Comparison of ENCODE assay signal across 14 cellular contexts in the genomic region with DNA sequence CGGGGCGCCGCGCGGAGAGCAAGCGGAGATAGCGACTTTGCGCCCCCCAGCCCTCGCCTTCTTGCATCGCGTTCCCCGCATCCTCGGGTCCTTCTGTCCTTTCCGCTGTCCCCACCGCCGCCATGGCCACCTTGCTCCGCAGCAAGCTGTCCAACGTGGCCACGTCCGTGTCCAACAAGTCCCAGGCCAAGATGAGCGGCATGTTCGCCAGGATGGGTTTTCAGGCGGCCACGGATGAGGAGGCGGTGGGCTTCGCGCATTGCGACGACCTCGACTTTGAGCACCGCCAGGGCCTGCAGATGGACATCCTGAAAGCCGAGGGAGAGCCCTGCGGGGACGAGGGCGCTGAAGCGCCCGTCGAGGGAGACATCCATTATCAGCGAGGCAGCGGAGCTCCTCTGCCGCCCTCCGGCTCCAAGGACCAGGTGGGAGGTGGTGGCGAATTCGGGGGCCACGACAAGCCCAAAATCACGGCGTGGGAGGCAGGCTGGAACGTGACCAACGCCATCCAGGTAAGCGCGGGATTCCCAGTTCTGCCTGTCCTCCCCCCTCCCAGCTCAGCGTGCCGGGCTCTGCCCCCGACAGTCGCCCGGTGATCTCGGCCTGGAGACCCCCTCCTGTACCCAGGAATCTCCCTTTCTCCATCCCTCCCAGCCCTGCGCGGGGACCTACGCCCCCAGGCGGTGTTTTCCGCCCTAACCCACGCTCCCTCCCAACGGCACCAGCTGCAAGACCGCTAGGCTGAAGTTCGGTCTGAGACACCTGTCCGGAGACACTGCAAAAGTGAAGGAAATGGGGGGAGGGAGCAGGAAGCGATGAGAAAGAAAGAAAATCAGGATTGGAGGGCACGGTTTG. TPM values are rescaled to one million over a fixed set of nuclear protein-coding genes. Genes with fewer than 3 reads are reported as not detected.
A peak's percentile ranks its signal among the peaks of the same experiment; 100 is the strongest.
DNase-seq lines count a peak whose midpoint lies in the region; ATAC-seq, FAIRE-seq and TF ChIP-seq lines count a peak whose summit lies in the region.
"Had no signal": no experiment of that assay in that cellular context is flagged by ENCODE, and none has a peak within 500 bp of the region (broad histone marks: within the 10 kb centered on the region; RNA-seq: fewer than 3 reads in every experiment).

No MANE protein-coding gene starts in this region.

- peak; percentile 32 for DNase-seq in D721Med (ENCODE audit: insufficient read length, low spot score)
- peak; percentile 60 for DNase-seq in GM13977 (ENCODE audit: low spot score)
- no peak for DNase-seq in activated B cell treated with CpG ODN at 0.5 μM for 24 hours
- DNase-seq in left kidney (ENCODE audit: low read depth, low spot score): peak; percentile 64
- DNase-seq in sigmoid colon: no peak
- DNase-seq in tibial artery: no peak
- DNase-seq in lower leg skin (ENCODE audit: low spot score in 2 of 2): no peak
- DNase-seq: activated gamma-delta T cell; IMR-90; stimulated activated CD4-positive, alpha-beta T cell treated with anti-CD3 and anti-CD28 coated beads, Interleukin-2, amount 100 ng/mL, for 48 hours had no signal

- H3K4me1 ChIP-seq in sigmoid colon: peaks cover 0 to 45% (median 26%) of the 10 kb centered on the region in 4 donors
- peaks cover 0 to 47% (median 35%) of the 10 kb centered on the region in 4 donors for H3K4me1 ChIP-seq in tibial artery

- H3K27me3 ChIP-seq in sigmoid colon (peaks cover 54 to 100% (median 88%) of the 10 kb centered on the region in 3 donors), tibial artery (peaks cover 2 to 99% of the 10 kb centered on the region in 2 donors)

- in situ Hi-C loops in GM13977 (cut with MboI; ENCODE audit: low pct_unique_long_range_greater_than_20kb, low sequenced_read_pairs, unreplicated experiment): no loop called here

- H3K36me3 ChIP-seq in sigmoid colon (no peaks in the 10 kb centered on the region), tibial artery (no peaks in the 10 kb centered on the region)

- CTCF ChIA-PET in activated B cell treated with CpG ODN at 0.5 μM for 24 hours (lab: Charles Lee): interaction anchor here (1.0 to 2.5 kb wide), 5 partner anchors 26 to 238 kb away, joined by 3 to 17 read pairs (median 6); partner anchors contain the start of genes DHX35 and PPP1R16B

- intact Hi-C loops in activated B cell treated with CpG ODN at 0.5 μM for 24 hours (cut with micrococcal nuclease): loop anchor here (5.0 kb wide), 1 partner anchor 322 kb away; no protein-coding TSS in a partner anchor
- intact Hi-C loops in sigmoid colon (cut with DNase I): no loop called here
- intact Hi-C loops in tibial artery (cut with DNase I; ENCODE audit: low total_unique reads): loop anchor here (10.0 kb wide), 1 partner anchor 160 kb away; no protein-coding TSS in a partner anchor
- intact Hi-C loops in lower leg skin (cut with DNase I; ENCODE audit: low total_unique reads): no loop called here

- FAIRE-seq in D721Med (lab: Jason Lieb, UNC): no peak
- FAIRE-seq: GM18507 had no signal

- no peaks in the 10 kb centered on the region for H3K36me3 Mint-ChIP-seq in activated B cell treated with CpG ODN at 0.5 μM for 24 hours (ENCODE audit: low read depth)

- H3K4me3 Mint-ChIP-seq in activated B cell treated with CpG ODN at 0.5 μM for 24 hours: peak overlapping the region; percentile 17

- no peak for ATAC-seq in activated B cell treated with CpG ODN at 0.5 μM for 24 hours (ENCODE audit: low read depth)
- ATAC-seq: HCT116 had no signal

- H3K4me1 Mint-ChIP-seq in activated B cell treated with CpG ODN at 0.5 μM for 24 hours: peaks cover 67% of the 10 kb centered on the region

- no peaks in the 10 kb centered on the region for H3K9me3 Mint-ChIP-seq in activated B cell treated with CpG ODN at 0.5 μM for 24 hours

- POLR2A ChIA-PET in activated B cell treated with CpG ODN at 0.5 μM for 24 hours (lab: Charles Lee): interaction anchor here (0.7 kb wide), 1 partner anchor 185 kb away, joined by 3 read pairs; no protein-coding TSS in a partner anchor

- peak overlapping the region; percentile 47 for H3K27ac Mint-ChIP-seq in activated B cell treated with CpG ODN at 0.5 μM for 24 hours

- no peak for TF ChIP-seq EP300 in sigmoid colon (IDR thresholded peaks at IDR 0.05)

- peaks cover 77% of the 10 kb centered on the region for H3K27me3 Mint-ChIP-seq in activated B cell treated with CpG ODN at 0.5 μM for 24 hours

- no peak overlapping the region for H3K4me3 ChIP-seq in sigmoid colon
- no peak overlapping the region for H3K4me3 ChIP-seq in tibial artery
- H3K4me3 ChIP-seq in lower leg skin (ENCODE audit: low read depth, poor library complexity, severe bottlenecking): no peak overlapping the region

- H3K27ac ChIP-seq in sigmoid colon: no peak overlapping the region
- H3K27ac ChIP-seq in tibial artery: no peak overlapping the region

- no peak for TF ChIP-seq POLR2A in sigmoid colon (IDR thresholded peaks at IDR 0.05)
- no peak for TF ChIP-seq POLR2A in lower leg skin (IDR thresholded peaks at IDR 0.05)

- no peaks in the 10 kb centered on the region for H3K9me3 ChIP-seq in sigmoid colon
- H3K9me3 ChIP-seq in tibial artery: no peaks in the 10 kb centered on the region

- 4 to 14% methylated on average over 69 of the region's 69 CpGs for WGBS in sigmoid colon, 2 donors
- 2 to 5% methylated on average over 39 to 40 of the region's 69 CpGs for WGBS in lower leg skin, 2 donors

- TF ChIP-seq CTCF in D721Med (IDR thresholded peaks at IDR 0.05; ENCODE audit: insufficient read depth, missing control alignments): no peak
- TF ChIP-seq CTCF in GM13977 (IDR thresholded peaks at IDR 0.05; ENCODE audit: extremely low read depth, insufficient read depth, missing control alignments): no peak
- no peak for TF ChIP-seq CTCF in activated B cell treated with CpG ODN at 0.5 μM for 24 hours (IDR thresholded peaks at IDR 0.05)
- no peak for TF ChIP-seq CTCF in sigmoid colon (IDR thresholded peaks at IDR 0.05)
- no peak for TF ChIP-seq CTCF in tibial artery (IDR thresholded peaks at IDR 0.05)
- TF ChIP-seq CTCF in lower leg skin (IDR thresholded peaks at IDR 0.05): no peak

RNA-seq across cellular contexts. Expression of gene SLC32A1, which starts 0.5 kb away (rescaled TPM):
- total RNA-seq in activated B cell treated with CpG ODN at 0.5 μM for 24 hours (not detected in 2 replicates), sigmoid colon (not detected), lower leg skin (not detected)
- polyA plus RNA-seq in sigmoid colon: under 1 TPM in 1 of 3 donors, not detected in 2; 0.06 TPM
- total RNA-seq: IMR-90, mucosa of gallbladder had no signal
- polyA plus RNA-seq: esophagus, IMR-90 had no signal

RNA-seq across cellular contexts. Expression of gene ACTR5, which starts 23.4 kb away (rescaled TPM):
- total RNA-seq in activated B cell treated with CpG ODN at 0.5 μM for 24 hours: 12.8 and 13.7 TPM in 2 replicates
- 1 to 10 TPM; 6.4 to 10.0 (median 8.6) TPM for total RNA-seq in sigmoid colon
- polyA plus RNA-seq in sigmoid colon: 1 to 10 TPM; 1.8 to 5.6 (median 3.2) TPM
- 10 to 100 TPM in 3 of 4 donors, 1 to 10 TPM in 1; 7.3 to 11.7 (median 10.8) TPM for total RNA-seq in lower leg skin

Comparison
In these comparisons a context has a peak if more than half of its experiments do, and no peak if none do; other contexts are left out.
1. DNase-seq: peak in D721Med (single experiment), GM13977 (single experiment) and left kidney (single experiment); none in activated B cell treated with CpG ODN at 0.5 μM for 24 hours (single experiment), sigmoid colon (single experiment), tibial artery (0 of 2) and lower leg skin (0 of 2).
2. intact Hi-C loops: an anchor here in activated B cell treated with CpG ODN at 0.5 μM for 24 hours (5.0 kb wide) and tibial artery (10.0 kb wide); none called in sigmoid colon and lower leg skin.